In genomic region chr22:42648368-42649260, GRCh38 we compare ENCODE assay signal across 7 cellular contexts. TPM values are rescaled to one million over a fixed set of nuclear protein-coding genes. Genes with fewer than 3 reads are reported as not detected.
DNase-seq lines count a peak whose midpoint lies in the region; ATAC-seq and TF ChIP-seq lines count a peak whose summit lies in the region.

No MANE protein-coding gene starts in this region.

- H3K9ac ChIP-seq in OCI-LY1 (ENCODE audit: low read length) = peak overlapping the region; percentile 98

- H3F3A ChIP-seq in OCI-LY1 (ENCODE audit: insufficient read depth, low read length) = no peaks in the 10 kb centered on the region

- intact Hi-C loops in left cardiac atrium (cut with DNase I) = no loop called here
- intact Hi-C loops in psoas muscle (cut with DNase I) = loop anchor here in 1 of 2 donors (2.0 to 5.0 kb wide), 2 partner anchors 28 to 49 kb away; no protein-coding TSS in a partner anchor

- H3K9me3 Mint-ChIP-seq in activated naive CD8-positive, alpha-beta T cell treated with anti-CD3 and anti-CD28 coated beads for 36 hours = no peaks in the 10 kb centered on the region

- peaks cover 2% of the 10 kb centered on the region for H3K36me3 Mint-ChIP-seq in activated naive CD8-positive, alpha-beta T cell treated with anti-CD3 and anti-CD28 coated beads for 36 hours

- peaks cover 24% of the 10 kb centered on the region for H3K4me1 Mint-ChIP-seq in activated naive CD8-positive, alpha-beta T cell treated with anti-CD3 and anti-CD28 coated beads for 36 hours

- H2AFZ ChIP-seq in OCI-LY1 (ENCODE audit: low read length) = no peak overlapping the region

- H3K36me3 ChIP-seq in OCI-LY1 (ENCODE audit: insufficient read depth, low read length) (no peaks in the 10 kb centered on the region), psoas muscle (ENCODE audit: insufficient read depth in 1 of 2, low read depth in 1 of 2) (no peaks in the 10 kb centered on the region)

- no peaks in the 10 kb centered on the region for H4K20me1 ChIP-seq in OCI-LY1 (ENCODE audit: insufficient read depth, low read length)

- WGBS in psoas muscle, 3 donors = 1 to 4% (median 3%) methylated on average over 28 to 51 of the region's 51 CpGs

- H3K4me3 ChIP-seq in OCI-LY1 (ENCODE audit: low read depth, low read length, poor library complexity, severe bottlenecking) = peak overlapping the region; percentile 100
- H3K4me3 ChIP-seq in psoas muscle = peak overlapping the region; percentile 96

- H3K4me1 ChIP-seq in OCI-LY1 (ENCODE audit: insufficient read depth, low read length, severe bottlenecking) = peaks cover 57% of the 10 kb centered on the region
- H3K4me1 ChIP-seq in psoas muscle = peaks cover 48% of the 10 kb centered on the region

- no peaks in the 10 kb centered on the region for H3K27me3 ChIP-seq in OCI-LY1 (ENCODE audit: insufficient read depth, low read length)
- H3K27me3 ChIP-seq in psoas muscle (ENCODE audit: insufficient read depth in 3 of 3, low read length in 2 of 3) = no peaks in the 10 kb centered on the region

- peak overlapping the region; percentile 89 for H3K27ac Mint-ChIP-seq in activated naive CD8-positive, alpha-beta T cell treated with anti-CD3 and anti-CD28 coated beads for 36 hours

- peak overlapping the region; percentile 93 for H3K4me3 Mint-ChIP-seq in activated naive CD8-positive, alpha-beta T cell treated with anti-CD3 and anti-CD28 coated beads for 36 hours

- ATAC-seq in GM18517 (IDR thresholded peaks at IDR 0.05; ENCODE audit: unreplicated experiment) = peak; percentile 23
- ATAC-seq in HG02678 (IDR thresholded peaks at IDR 0.05; ENCODE audit: unreplicated experiment) = peak; percentile 43
- ATAC-seq in left cardiac atrium = peak; percentile 27 to 55
- peak; percentile 20 to 57 (median 42) for ATAC-seq in psoas muscle

- peak overlapping the region; percentile 90 for H3K4me2 ChIP-seq in OCI-LY1 (ENCODE audit: low read length)

- H3K27ac ChIP-seq in OCI-LY1 (ENCODE audit: low read depth, low read length, poor library complexity, severe bottlenecking) = peak overlapping the region; percentile 66
- H3K27ac ChIP-seq in psoas muscle = peak overlapping the region; percentile 96

- H3K9me2 ChIP-seq in OCI-LY1 (ENCODE audit: low read depth, low read length) = no peaks in the 10 kb centered on the region

- H3K79me2 ChIP-seq in OCI-LY1 (ENCODE audit: insufficient read depth, low read length) = no peaks in the 10 kb centered on the region

- TF ChIP-seq CTCF in OCI-LY1 (IDR thresholded peaks at IDR 0.05; ENCODE audit: low read length) (no peak), psoas muscle (IDR thresholded peaks at IDR 0.05) (no peak)

- DNase-seq in activated naive CD8-positive, alpha-beta T cell treated with anti-CD3 and anti-CD28 coated beads for 36 hours = no peak
- DNase-seq in left cardiac atrium = peak; percentile 75
- DNase-seq in psoas muscle = peak; percentile 74 to 82
- DNase-seq in GM19238 (ENCODE audit: insufficient read length, low spot score) = no peak

- peaks cover 3% of the 10 kb centered on the region for H3K27me3 Mint-ChIP-seq in activated naive CD8-positive, alpha-beta T cell treated with anti-CD3 and anti-CD28 coated beads for 36 hours

- H3K9me3 ChIP-seq in OCI-LY1 (ENCODE audit: low read length) = no peaks in the 10 kb centered on the region
- H3K9me3 ChIP-seq in psoas muscle = no peaks in the 10 kb centered on the region

RNA-seq across cellular contexts. Expression of gene CYB5R3, which starts 0.6 kb away (rescaled TPM):
- total RNA-seq in activated naive CD8-positive, alpha-beta T cell treated with anti-CD3 and anti-CD28 coated beads for 36 hours = 10 to 100 TPM; 62.7 to 64.3 TPM
- total RNA-seq in left cardiac atrium (100 to 1,000 TPM; 295 to 306 TPM), psoas muscle (100 to 1,000 TPM; 120 to 208 (median 176) TPM)
- 100 to 1,000 TPM; 130 to 230 (median 162) TPM for polyA plus RNA-seq in psoas muscle

RNA-seq across cellular contexts. Expression of gene ATP5MGL, which starts 8.2 kb away (rescaled TPM):
- under 1 TPM; 0.37 to 0.56 TPM for total RNA-seq in activated naive CD8-positive, alpha-beta T cell treated with anti-CD3 and anti-CD28 coated beads for 36 hours
- total RNA-seq in left cardiac atrium (under 1 TPM; 0.42 to 0.77 TPM), psoas muscle (under 1 TPM in 3 of 4 donors, not detected in 1; 0.50 to 0.57 (median 0.55) TPM)
- polyA plus RNA-seq in psoas muscle = under 1 TPM in 1 of 3 donors, not detected in 2; 0.04 TPM

RNA-seq across cellular contexts. Expression of gene POLDIP3, which starts 33.9 kb away (rescaled TPM):
- 10 to 100 TPM; 71.7 to 72.0 TPM for total RNA-seq in activated naive CD8-positive, alpha-beta T cell treated with anti-CD3 and anti-CD28 coated beads for 36 hours
- total RNA-seq in left cardiac atrium (10 to 100 TPM; 32.5 to 34.7 TPM), psoas muscle (10 to 100 TPM; 30.6 to 47.1 (median 34.9) TPM)
- polyA plus RNA-seq in psoas muscle = 10 to 100 TPM; 25.0 to 33.7 (median 26.5) TPM

Comparison
In these comparisons a context has a peak if more than half of its experiments do, and no peak if none do; other contexts are left out.
1. DNase-seq: peak in left cardiac atrium (single experiment) and psoas muscle (2 of 2); none in activated naive CD8-positive, alpha-beta T cell treated with anti-CD3 and anti-CD28 coated beads for 36 hours (single experiment) and GM19238 (single experiment).
2. Peak in every context shown above with its lines, with median percentiles within 50 percentile points of each other: ATAC-seq.